8 cellular contexts compared by ENCODE assay signal in the genomic region with DNA sequence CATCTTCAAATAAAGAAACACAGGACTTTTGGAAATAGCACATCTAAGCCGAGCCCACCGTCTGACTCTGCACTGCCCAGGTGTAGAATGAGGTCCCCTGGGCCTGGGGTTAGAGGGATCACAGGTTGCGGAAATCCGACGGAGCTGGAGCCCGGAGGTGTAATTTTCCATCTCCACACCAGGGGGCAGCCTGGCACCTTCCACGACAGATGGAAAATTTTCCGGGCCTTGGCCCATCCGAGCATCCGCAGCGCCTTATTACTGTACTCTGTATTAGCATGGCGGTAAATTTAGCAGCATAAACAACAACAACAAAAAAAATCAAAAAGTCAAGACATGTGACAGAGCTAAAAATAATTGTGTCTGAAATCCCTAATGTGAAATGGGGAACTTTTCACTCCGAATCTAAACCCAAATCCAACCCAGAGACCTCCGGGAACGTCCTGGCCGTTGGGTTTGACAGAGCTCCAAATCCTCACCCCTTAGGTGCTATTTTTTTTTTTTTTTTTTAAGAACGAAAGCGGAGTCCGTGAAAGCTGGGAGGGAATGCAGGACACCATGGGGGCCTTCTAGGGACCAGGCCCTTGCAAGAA.
DNase-seq lines count a peak whose midpoint lies in the region; ATAC-seq, FAIRE-seq and TF ChIP-seq lines count a peak whose summit lies in the region.

No MANE protein-coding gene starts in this region.

- H3K27me3 ChIP-seq in ascending aorta, result no peaks in the 10 kb centered on the region
- peaks cover 0 to 3% of the 10 kb centered on the region in 2 donors for H3K27me3 ChIP-seq in small intestine (ENCODE audit: control insufficient read depth in 2 of 2, insufficient read depth in 2 of 2, low read length in 2 of 2)

- H3K27ac ChIP-seq in ascending aorta, result no peak overlapping the region
- H3K27ac ChIP-seq in small intestine (ENCODE audit: low read depth in 1 of 2, low read length in 1 of 2), result no peak overlapping the region

- H3K9me3 ChIP-seq in ascending aorta, result no peaks in the 10 kb centered on the region
- H3K9me3 ChIP-seq in small intestine (ENCODE audit: control insufficient read depth, low read depth), result no peaks in the 10 kb centered on the region

- FAIRE-seq in GM19239 (lab: Jason Lieb, UNC) (peak; percentile 88), small intestine (lab: Jason Lieb, UNC) (no peak)

- intact Hi-C loops in ascending aorta (cut with DNase I), result no loop called here

- H3K4me1 ChIP-seq in ascending aorta (no peaks in the 10 kb centered on the region), small intestine (ENCODE audit: control insufficient read depth in 2 of 2, insufficient read depth in 1 of 2, low read depth in 1 of 2, low read length in 1 of 2) (no peaks in the 10 kb centered on the region)

- H3K4me3 ChIP-seq in ascending aorta (no peak overlapping the region), small intestine (ENCODE audit: low read depth in 1 of 2, low read length in 2 of 2) (no peak overlapping the region)

- ATAC-seq in GM18909 (IDR thresholded peaks at IDR 0.05; ENCODE audit: poor library complexity, unreplicated experiment), result no peak

- TF ChIP-seq CTCF in ascending aorta (IDR thresholded peaks at IDR 0.05), result peak; percentile 43 to 81 (median 67)

- peak; percentile 86 for DNase-seq in AG20443 (ENCODE audit: low spot score)
- peak; percentile 35 for DNase-seq in GM19239 (ENCODE audit: insufficient read length, low spot score)
- peak; percentile 39 for DNase-seq in NCI-H1048 (lab: John Stamatoyannopoulos, UW)
- peak in 4 of 5 experiments; percentile 17 to 67 (median 46) for DNase-seq in T-helper 2 cell
- DNase-seq in ascending aorta (ENCODE audit: low spot score in 2 of 2), result no peak
- DNase-seq in hypothalamus (lab: John Stamatoyannopoulos, UW), result peak in 50 of 51 donors; percentile 3 to 78 (median 44)
- DNase-seq in small intestine, result peak; percentile 56

- WGBS in small intestine, 3 donors, result 29 to 34% (median 31%) methylated on average over 19 of the region's 19 CpGs

- H3K36me3 ChIP-seq in ascending aorta (no peaks in the 10 kb centered on the region), small intestine (ENCODE audit: control insufficient read depth in 2 of 2, insufficient read depth in 2 of 2, low read length in 2 of 2) (no peaks in the 10 kb centered on the region)

Comparison
In these comparisons a context has a peak if more than half of its experiments do, and no peak if none do; other contexts are left out.
1. DNase-seq: peak in AG20443 (single experiment), GM19239 (single experiment), NCI-H1048 (single experiment), T-helper 2 cell (4 of 5), hypothalamus (50 of 51) and small intestine (single experiment); none in ascending aorta (0 of 2).